ENCODE assay signal across 16 cellular contexts in genomic region chr20:43680976-43681375, GRCh38. TPM values are rescaled to one million over a fixed set of nuclear protein-coding genes. Genes with fewer than 3 reads are reported as not detected.
DNase-seq lines count a peak whose midpoint lies in the region; ATAC-seq and TF ChIP-seq lines count a peak whose summit lies in the region.
"Had no signal": no experiment of that assay in that cellular context is flagged by ENCODE, and none has a peak within 500 bp of the region (broad histone marks: within the 10 kb centered on the region; RNA-seq: fewer than 3 reads in every experiment).

No MANE protein-coding gene starts in this region.

- no peak overlapping the region for H3K4me3 ChIP-seq in KMS-11 (IDR thresholded peaks at IDR 0.05; ENCODE audit: insufficient read depth, low read depth, low read length)
- H3K4me3 ChIP-seq in fibroblast of the aortic adventitia (ENCODE audit: low read depth, low read length): no peak overlapping the region
- H3K4me3 ChIP-seq in hepatocyte: no peak overlapping the region
- H3K4me3 ChIP-seq in breast epithelium: no peak overlapping the region
- H3K4me3 ChIP-seq in right cardiac atrium (ENCODE audit: low read length): no peak overlapping the region

- H3K9me3 Mint-ChIP-seq in activated CD4-positive, alpha-beta memory T cell treated with anti-CD3 and anti-CD28 coated beads, Interleukin-2, amount 10 ng/mL, durations not matched to agents 7 days and 5 days: no peaks in the 10 kb centered on the region
- H3K9me3 Mint-ChIP-seq: stimulated activated naive CD8-positive, alpha-beta T cell treated with anti-CD3 and anti-CD28 coated beads, Interleukin-15, Interleukin-2, amounts not matched to agents 100 ng/mL and 50 ng/mL, for 24 hours had no signal

- H3K4me1 ChIP-seq in KMS-11 (ENCODE audit: low read depth, poor library complexity, severe bottlenecking) (peaks cover 83% of the 10 kb centered on the region), hepatocyte (ENCODE audit: insufficient read depth) (no peaks in the 10 kb centered on the region), breast epithelium (no peaks in the 10 kb centered on the region), right cardiac atrium (ENCODE audit: control insufficient read depth, insufficient read depth, low read length) (no peaks in the 10 kb centered on the region)

- H3K4me1 Mint-ChIP-seq in activated CD4-positive, alpha-beta memory T cell treated with anti-CD3 and anti-CD28 coated beads, Interleukin-2, amount 10 ng/mL, durations not matched to agents 7 days and 5 days: peaks cover 5% of the 10 kb centered on the region

- H3K9ac ChIP-seq in KMS-11: peak overlapping the region; percentile 90

- H3K4me2 ChIP-seq in KMS-11 (peak overlapping the region; percentile 89), hepatocyte (no peak overlapping the region)

- intact Hi-C loops in breast epithelium (cut with DNase I; ENCODE audit: low total_unique reads): no loop called here
- intact Hi-C loops in right cardiac atrium (cut with DNase I): no loop called here

- H3K27ac ChIP-seq in KMS-11 (peak overlapping the region; percentile 99), hepatocyte (no peak overlapping the region), breast epithelium (no peak overlapping the region), right cardiac atrium (ENCODE audit: low read length) (no peak overlapping the region)
- H3K27ac ChIP-seq: C4-2B had no signal

- ATAC-seq in GM21381 (IDR thresholded peaks at IDR 0.05; ENCODE audit: unreplicated experiment) (peak; percentile 2), right cardiac atrium (no peak)

- TF ChIP-seq POLR2A in breast epithelium (IDR thresholded peaks at IDR 0.05): no peak

- H3K27ac Mint-ChIP-seq in activated CD4-positive, alpha-beta memory T cell treated with anti-CD3 and anti-CD28 coated beads, Interleukin-2, amount 10 ng/mL, durations not matched to agents 7 days and 5 days: no peak overlapping the region
- H3K27ac Mint-ChIP-seq: activated CD4-positive, alpha-beta T cell treated with anti-CD3 and anti-CD28 coated beads for 36 hours; stimulated activated naive CD8-positive, alpha-beta T cell treated with anti-CD3 and anti-CD28 coated beads, Interleukin-15, Interleukin-2, amounts not matched to agents 100 ng/mL and 50 ng/mL, for 24 hours had no signal

- H2AFZ ChIP-seq in KMS-11 (ENCODE audit: low read depth): no peak overlapping the region
- no peak overlapping the region for H2AFZ ChIP-seq in hepatocyte

- H3K79me2 ChIP-seq in KMS-11 (ENCODE audit: insufficient read depth, low read depth): peaks cover 77% of the 10 kb centered on the region
- peaks cover 3% of the 10 kb centered on the region for H3K79me2 ChIP-seq in hepatocyte

- H3K36me3 ChIP-seq in KMS-11 (ENCODE audit: insufficient read depth) (peaks cover 11% of the 10 kb centered on the region; the same call in 1 of the 2 replicates), hepatocyte (replicated peaks; ENCODE audit: insufficient read depth, low read depth) (no peaks in the 10 kb centered on the region), breast epithelium (no peaks in the 10 kb centered on the region)

- no peak overlapping the region for H3K4me3 Mint-ChIP-seq in activated CD4-positive, alpha-beta memory T cell treated with anti-CD3 and anti-CD28 coated beads, Interleukin-2, amount 10 ng/mL, durations not matched to agents 7 days and 5 days
- H3K4me3 Mint-ChIP-seq: activated CD4-positive, alpha-beta T cell treated with anti-CD3 and anti-CD28 coated beads for 36 hours; stimulated activated naive CD8-positive, alpha-beta T cell treated with anti-CD3 and anti-CD28 coated beads, Interleukin-15, Interleukin-2, amounts not matched to agents 100 ng/mL and 50 ng/mL, for 24 hours had no signal

- DNase-seq in GM03348 (ENCODE audit: low spot score) (peak; percentile 42), fibroblast of the aortic adventitia (ENCODE audit: low read depth) (peak; percentile 47), hepatocyte (ENCODE audit: low spot score) (no peak), breast epithelium (ENCODE audit: low spot score in 2 of 2) (no peak), right cardiac atrium (no peak)
- DNase-seq in activated CD4-positive, alpha-beta memory T cell treated with anti-CD3 and anti-CD28 coated beads, Interleukin-2, amount 10 ng/mL, durations not matched to agents 7 days and 5 days: no peak
- DNase-seq: effector CD4-positive, alpha-beta T cell; islet precursor cell; NCI-H526 treated with DMSO at 0.1 percent for 48 hours; stimulated activated CD4-positive, alpha-beta T cell treated with anti-CD3 and anti-CD28 coated beads, Interleukin-2, amount 100 ng/mL, for 48 hours had no signal

- CTCF ChIA-PET in activated CD4-positive, alpha-beta memory T cell treated with anti-CD3 and anti-CD28 coated beads, Interleukin-2, amount 10 ng/mL, durations not matched to agents 7 days and 5 days (lab: Charles Lee): interaction anchor here (1.7 kb wide), 1 partner anchor 11 kb away, joined by 3 read pairs; no protein-coding TSS in a partner anchor

- no peaks in the 10 kb centered on the region for H4K20me1 ChIP-seq in KMS-11 (ENCODE audit: insufficient read depth)
- no peaks in the 10 kb centered on the region for H4K20me1 ChIP-seq in hepatocyte (ENCODE audit: insufficient read depth, poor library complexity, severe bottlenecking)

- no peaks in the 10 kb centered on the region for H3K27me3 ChIP-seq in KMS-11 (ENCODE audit: insufficient read depth, low read depth)
- no peaks in the 10 kb centered on the region for H3K27me3 ChIP-seq in hepatocyte
- no peaks in the 10 kb centered on the region for H3K27me3 ChIP-seq in breast epithelium
- H3K27me3 ChIP-seq in right cardiac atrium (ENCODE audit: control insufficient read depth, insufficient read depth): no peaks in the 10 kb centered on the region

- TF ChIP-seq CTCF in KMS-11 (conservative IDR thresholded peaks at IDR 0.05; ENCODE audit: low read depth, low read length) (no peak), fibroblast of the aortic adventitia (IDR thresholded peaks at IDR 0.05; ENCODE audit: insufficient read depth, low read length) (no peak), hepatocyte (IDR thresholded peaks at IDR 0.05; ENCODE audit: poor library complexity) (no peak), breast epithelium (IDR thresholded peaks at IDR 0.05) (no peak)

- POLR2A ChIA-PET in activated CD4-positive, alpha-beta memory T cell treated with anti-CD3 and anti-CD28 coated beads, Interleukin-2, amount 10 ng/mL, durations not matched to agents 7 days and 5 days (lab: Charles Lee): interaction anchor here (1.6 kb wide), 1 partner anchor 224 kb away, joined by 5 read pairs; the partner anchor contains the start of gene SRSF6

- H3K27me3 Mint-ChIP-seq in activated CD4-positive, alpha-beta memory T cell treated with anti-CD3 and anti-CD28 coated beads, Interleukin-2, amount 10 ng/mL, durations not matched to agents 7 days and 5 days: no peaks in the 10 kb centered on the region
- H3K27me3 Mint-ChIP-seq: activated CD4-positive, alpha-beta T cell treated with anti-CD3 and anti-CD28 coated beads for 36 hours; stimulated activated naive CD8-positive, alpha-beta T cell treated with anti-CD3 and anti-CD28 coated beads, Interleukin-15, Interleukin-2, amounts not matched to agents 100 ng/mL and 50 ng/mL, for 24 hours had no signal

- H3K36me3 Mint-ChIP-seq in activated CD4-positive, alpha-beta memory T cell treated with anti-CD3 and anti-CD28 coated beads, Interleukin-2, amount 10 ng/mL, durations not matched to agents 7 days and 5 days (ENCODE audit: low read depth): peaks cover 26% of the 10 kb centered on the region

- WGBS in hepatocyte (ENCODE audit: low lambda C conversion rate, missing lambda C conversion rate): 94% methylated on average over 7 of the region's 7 CpGs
- WGBS in right cardiac atrium: 83% methylated on average over 7 of the region's 7 CpGs

- H3K9me3 ChIP-seq in hepatocyte (ENCODE audit: low read depth) (no peaks in the 10 kb centered on the region), breast epithelium (no peaks in the 10 kb centered on the region), right cardiac atrium (ENCODE audit: control insufficient read depth, low read length) (no peaks in the 10 kb centered on the region)

- H3K9me2 ChIP-seq in hepatocyte (replicated peaks; ENCODE audit: insufficient read depth): no peaks in the 10 kb centered on the region

RNA-seq across cellular contexts. Expression of gene MYBL2, which starts 14.1 kb away (rescaled TPM):
- total RNA-seq in fibroblast of the aortic adventitia (ENCODE audit: low replicate concordance) (1.6 and 17.8 TPM in 2 replicates), hepatocyte (2.4 and 3.5 TPM in 2 replicates), breast epithelium (under 1 TPM in 2 of 3 donors, not detected in 1; 0.32 to 0.44 TPM), right cardiac atrium (1 to 10 TPM in 1 of 4 donors, under 1 TPM in 2, not detected in 1; 0.11 to 1.4 (median 0.89) TPM)
- polyA plus RNA-seq in hepatocyte (13.8 and 19.4 TPM in 2 replicates), right cardiac atrium (0.11 TPM)
- 10 to 100 TPM; 73.5 to 76.6 TPM for total RNA-seq in activated CD4-positive, alpha-beta memory T cell treated with anti-CD3 and anti-CD28 coated beads, Interleukin-2, amount 10 ng/mL, durations not matched to agents 7 days and 5 days

RNA-seq across cellular contexts. Expression of gene GTSF1L, which starts 45.8 kb away (rescaled TPM):
- total RNA-seq in fibroblast of the aortic adventitia (ENCODE audit: low replicate concordance): not detected in 2 replicates
- total RNA-seq in hepatocyte: not detected in 2 replicates
- not detected in 2 replicates for polyA plus RNA-seq in hepatocyte
- total RNA-seq in activated CD4-positive, alpha-beta memory T cell treated with anti-CD3 and anti-CD28 coated beads, Interleukin-2, amount 10 ng/mL, durations not matched to agents 7 days and 5 days: not detected
- not detected for total RNA-seq in breast epithelium
- not detected for total RNA-seq in right cardiac atrium
- polyA plus RNA-seq in right cardiac atrium: not detected
- total RNA-seq: mucosa of gallbladder had no signal

Comparison
In these comparisons a context has a peak if more than half of its experiments do, and no peak if none do; other contexts are left out.
1. DNase-seq: peak in GM03348 (single experiment) and fibroblast of the aortic adventitia (single experiment); none in hepatocyte (single experiment), activated CD4-positive, alpha-beta memory T cell treated with anti-CD3 and anti-CD28 coated beads, Interleukin-2, amount 10 ng/mL, durations not matched to agents 7 days and 5 days (single experiment), breast epithelium (0 of 2) and right cardiac atrium (0 of 3).